10 cellular contexts compared by ENCODE assay signal in genomic region chr7:90178592-90179279, GRCh38. TPM values are rescaled to one million over a fixed set of nuclear protein-coding genes. Genes with fewer than 3 reads are reported as not detected.
DNase-seq lines count a peak whose midpoint lies in the region; ATAC-seq and TF ChIP-seq lines count a peak whose summit lies in the region.
"Had no signal": no experiment of that assay in that cellular context is flagged by ENCODE, and none has a peak within 500 bp of the region (broad histone marks: within the 10 kb centered on the region; RNA-seq: fewer than 3 reads in every experiment).

No MANE protein-coding gene starts in this region.

- POLR2A ChIA-PET in CD8-positive, alpha-beta memory T cell (lab: Charles Lee), result no interaction called here

- no peak overlapping the region for H3K4me3 ChIP-seq in endodermal cell (ENCODE audit: low read length)
- no peak overlapping the region for H3K4me3 ChIP-seq in CD8-positive, alpha-beta memory T cell (ENCODE audit: low read length)

- TF ChIP-seq CTCF in endodermal cell (conservative IDR thresholded peaks at IDR 0.05), result no peak

- peaks cover 8% of the 10 kb centered on the region for H3K9me3 ChIP-seq in endodermal cell (ENCODE audit: control insufficient read depth, low read length)
- H3K9me3 ChIP-seq in CD8-positive, alpha-beta memory T cell (ENCODE audit: low read length), result no peaks in the 10 kb centered on the region

- H3K36me3 ChIP-seq in endodermal cell (ENCODE audit: control insufficient read depth, insufficient read depth, low read length), result no peaks in the 10 kb centered on the region
- no peaks in the 10 kb centered on the region for H3K36me3 ChIP-seq in CD8-positive, alpha-beta memory T cell (ENCODE audit: insufficient read depth, low read length)

- H3K27ac ChIP-seq in epithelial cell of prostate (peak overlapping the region; percentile 90), endodermal cell (ENCODE audit: low read depth, low read length) (no peak overlapping the region)
- no peak overlapping the region for H3K27ac ChIP-seq in CD8-positive, alpha-beta memory T cell (ENCODE audit: low read depth, low read length)

- 86 to 87% methylated on average over 4 to 6 of the region's 6 CpGs for WGBS in endodermal cell (ENCODE audit: insufficient coverage in 1 of 2, insufficient read length in 1 of 2), 2 experiments

- H3K9ac ChIP-seq in endodermal cell (ENCODE audit: extremely low read depth, low read length, poor library complexity, severe bottlenecking), result no peak overlapping the region

- H3K27ac Mint-ChIP-seq in activated T-cell treated with anti-CD3 and anti-CD28 coated beads, Interleukin-2, amount 50 U/mL, for 24 hours, result peak overlapping the region; percentile 81
- H3K27ac Mint-ChIP-seq in endodermal cell, result no peak overlapping the region
- peak overlapping the region in 4 of 8 donors; percentile 10 to 48 (median 30) for H3K27ac Mint-ChIP-seq in CD8-positive, alpha-beta memory T cell
- H3K27ac Mint-ChIP-seq: brain had no signal

- H3K9me3 Mint-ChIP-seq in activated T-cell treated with anti-CD3 and anti-CD28 coated beads, Interleukin-2, amount 50 U/mL, for 24 hours, result no peaks in the 10 kb centered on the region
- H3K9me3 Mint-ChIP-seq in endodermal cell, result peaks cover 4% of the 10 kb centered on the region
- no peaks in the 10 kb centered on the region for H3K9me3 Mint-ChIP-seq in CD8-positive, alpha-beta memory T cell

- no peak for DNase-seq in activated T-cell treated with anti-CD3 and anti-CD28 coated beads, Interleukin-2, amount 50 U/mL, for 24 hours
- no peak for DNase-seq in activated T-cell treated with anti-CD3 and anti-CD28 coated beads, Interleukin-2, amount 50 U/mL, for 1 hour
- DNase-seq in NOMO-1 treated with dmso at 0.1 percent for 144 hours (lab: John Stamatoyannopoulos, UW; ENCODE audit: unreplicated experiment), result peak; percentile 100
- peak; percentile 62 for DNase-seq in epithelial cell of prostate (ENCODE audit: low read depth, low spot score)
- DNase-seq in DMS153 (lab: John Stamatoyannopoulos, UW), result no peak
- no peak for DNase-seq in endodermal cell
- no peak for DNase-seq in CD8-positive, alpha-beta memory T cell
- DNase-seq: DND-41 had no signal

- ATAC-seq in HG02870 (IDR thresholded peaks at IDR 0.05; ENCODE audit: unreplicated experiment), result peak; percentile 99

- CTCF ChIA-PET in CD8-positive, alpha-beta memory T cell (lab: Charles Lee), result interaction anchor here (1.2 kb wide), 1 partner anchor 12 kb away, joined by 3 read pairs; no protein-coding TSS in a partner anchor

- H3K4me3 Mint-ChIP-seq in activated T-cell treated with anti-CD3 and anti-CD28 coated beads, Interleukin-2, amount 50 U/mL, for 24 hours, result no peak overlapping the region
- no peak overlapping the region for H3K4me3 Mint-ChIP-seq in endodermal cell
- peak overlapping the region in 1 of 7 donors; percentile 11 for H3K4me3 Mint-ChIP-seq in CD8-positive, alpha-beta memory T cell
- H3K4me3 Mint-ChIP-seq: brain had no signal

- peaks cover 25% of the 10 kb centered on the region for H3K4me1 Mint-ChIP-seq in activated T-cell treated with anti-CD3 and anti-CD28 coated beads, Interleukin-2, amount 50 U/mL, for 24 hours (ENCODE audit: low read depth)
- H3K4me1 Mint-ChIP-seq in endodermal cell, result no peaks in the 10 kb centered on the region
- peaks cover 5 to 7% (median 6%) of the 10 kb centered on the region in 3 donors for H3K4me1 Mint-ChIP-seq in CD8-positive, alpha-beta memory T cell
- H3K4me1 Mint-ChIP-seq: brain had no signal

- H3K27me3 Mint-ChIP-seq in activated T-cell treated with anti-CD3 and anti-CD28 coated beads, Interleukin-2, amount 50 U/mL, for 24 hours, result peaks cover 6% of the 10 kb centered on the region
- H3K27me3 Mint-ChIP-seq in endodermal cell (ENCODE audit: insufficient read depth), result no peaks in the 10 kb centered on the region
- H3K27me3 Mint-ChIP-seq in CD8-positive, alpha-beta memory T cell, result peaks cover 0 to 9% of the 10 kb centered on the region in 2 donors

- no peaks in the 10 kb centered on the region for H3K27me3 ChIP-seq in endodermal cell (ENCODE audit: control insufficient read depth, insufficient read depth, low read length, poor library complexity, severe bottlenecking)
- H3K27me3 ChIP-seq in CD8-positive, alpha-beta memory T cell (ENCODE audit: insufficient read depth, low read length, poor library complexity, severe bottlenecking), result no peaks in the 10 kb centered on the region

- no peaks in the 10 kb centered on the region for H3K36me3 Mint-ChIP-seq in activated T-cell treated with anti-CD3 and anti-CD28 coated beads, Interleukin-2, amount 50 U/mL, for 24 hours (ENCODE audit: low read depth)
- H3K36me3 Mint-ChIP-seq in endodermal cell (ENCODE audit: low read depth), result no peaks in the 10 kb centered on the region
- H3K36me3 Mint-ChIP-seq in CD8-positive, alpha-beta memory T cell, result no peaks in the 10 kb centered on the region
- H3K36me3 Mint-ChIP-seq: brain had no signal

- H3K4me1 ChIP-seq in endodermal cell (ENCODE audit: control insufficient read depth, insufficient read depth, low read length), result no peaks in the 10 kb centered on the region
- no peaks in the 10 kb centered on the region for H3K4me1 ChIP-seq in CD8-positive, alpha-beta memory T cell (ENCODE audit: insufficient read depth, low read length)

RNA-seq across cellular contexts. Expression of gene STEAP1, which starts 24.5 kb away (rescaled TPM):
- total RNA-seq in endodermal cell, result 1 to 10 TPM in 1 of 2 donors, under 1 TPM in 1; 0.66 to 3.8 TPM
- 3.7 TPM for polyA plus RNA-seq in endodermal cell (2013, experiment 1 of 2)
- 2.5 TPM for polyA plus RNA-seq in endodermal cell (2013, experiment 2 of 2)
- total RNA-seq in CD8-positive, alpha-beta memory T cell, result not detected
- not detected for polyA plus RNA-seq in CD8-positive, alpha-beta memory T cell

RNA-seq across cellular contexts. Expression of gene STEAP2, which starts 32.8 kb away (rescaled TPM):
- 10 to 100 TPM in 1 of 2 donors, 1 to 10 TPM in 1; 4.0 to 11.0 TPM for total RNA-seq in endodermal cell
- polyA plus RNA-seq in endodermal cell (2013, experiment 1 of 2), result 3.0 TPM
- polyA plus RNA-seq in endodermal cell (2013, experiment 2 of 2), result 1.8 TPM
- not detected for total RNA-seq in CD8-positive, alpha-beta memory T cell
- 0.15 TPM for polyA plus RNA-seq in CD8-positive, alpha-beta memory T cell

Comparison
In these comparisons a context has a peak if more than half of its experiments do, and no peak if none do; other contexts are left out.
1. DNase-seq: peak in NOMO-1 treated with dmso at 0.1 percent for 144 hours (single experiment) and epithelial cell of prostate (single experiment); none in activated T-cell treated with anti-CD3 and anti-CD28 coated beads, Interleukin-2, amount 50 U/mL, for 24 hours (single experiment), activated T-cell treated with anti-CD3 and anti-CD28 coated beads, Interleukin-2, amount 50 U/mL, for 1 hour (single experiment), DMS153 (single experiment), endodermal cell (single experiment) and CD8-positive, alpha-beta memory T cell (0 of 5).
2. RNA of gene STEAP2, which starts 32.8 kb away (total RNA-seq): 4.0 to 11.0 TPM in endodermal cell; not detected in CD8-positive, alpha-beta memory T cell; every median in the first group is over 4 times any median in the second.